8 cellular contexts compared by ENCODE assay signal in the genomic region with DNA sequence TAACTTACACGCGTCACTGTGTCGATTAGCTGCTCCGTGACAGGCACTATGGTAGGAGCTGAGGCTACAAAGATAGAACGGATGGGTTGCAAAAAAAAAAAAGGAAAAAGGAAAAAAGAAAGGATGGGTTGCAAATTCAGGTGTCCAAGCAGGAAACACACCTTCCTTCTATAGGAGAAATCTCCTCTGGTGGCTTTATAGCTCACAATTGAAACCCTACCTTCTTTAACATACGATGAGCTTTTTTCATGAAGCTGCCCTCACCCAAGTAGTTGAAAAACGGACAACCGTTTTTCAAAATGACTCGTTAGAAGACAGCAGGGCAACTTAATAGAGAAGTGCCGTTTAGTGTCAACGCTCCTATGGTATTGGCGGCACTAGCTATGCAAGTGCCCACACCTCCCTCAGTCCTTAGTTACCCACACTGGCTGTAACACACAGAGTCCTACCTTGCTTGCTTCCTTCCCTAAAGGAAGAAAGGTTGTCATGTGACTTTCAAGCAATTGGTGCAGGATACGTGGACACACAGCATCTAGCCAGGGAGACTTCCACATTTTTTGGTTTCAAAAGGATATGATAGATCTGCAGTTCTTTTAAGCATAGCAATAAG. TPM values are rescaled to one million over a fixed set of nuclear protein-coding genes. Genes with fewer than 3 reads are reported as not detected.
DNase-seq lines count a peak whose midpoint lies in the region; ATAC-seq, FAIRE-seq and TF ChIP-seq lines count a peak whose summit lies in the region.

No MANE protein-coding gene starts in this region.

- FAIRE-seq in bronchial epithelial cell (lab: Jason Lieb, UNC): no peak

- peak overlapping the region; percentile 85 for H3K4me3 ChIP-seq in PC-9
- H3K4me3 ChIP-seq in bronchial epithelial cell (ENCODE audit: low read depth, low read length): peak overlapping the region; percentile 90
- H3K4me3 ChIP-seq in kidney epithelial cell (ENCODE audit: low read depth, low read length): peak overlapping the region; percentile 77

- H2AFZ ChIP-seq in PC-9: peak overlapping the region; percentile 96

- H3K79me2 ChIP-seq in PC-9 (ENCODE audit: low read depth): peaks cover 48% of the 10 kb centered on the region

- H3K9me2 ChIP-seq in PC-9 (ENCODE audit: insufficient read depth): no peaks in the 10 kb centered on the region

- no peaks in the 10 kb centered on the region for H3K9me3 ChIP-seq in PC-9 (ENCODE audit: insufficient read depth, low read depth)

- H3K36me3 Mint-ChIP-seq in stimulated activated effector memory CD8-positive, alpha-beta T cell treated with anti-CD3 and anti-CD28 coated beads, Interleukin-12 subunit alpha, Interleukin-12 subunit beta, amount 100 ng/mL, for 72 hours: peaks cover 24% of the 10 kb centered on the region

- H3K27ac ChIP-seq in PC-9: peak overlapping the region; percentile 88

- H3K27me3 ChIP-seq in PC-9 (ENCODE audit: insufficient read depth, low read depth) (no peaks in the 10 kb centered on the region), bronchial epithelial cell (ENCODE audit: control insufficient read depth, insufficient read depth, low read length) (no peaks in the 10 kb centered on the region), kidney epithelial cell (ENCODE audit: control insufficient read depth, insufficient read depth, low read length) (no peaks in the 10 kb centered on the region)

- POLR2A ChIA-PET in GM10248 (lab: Yijun Ruan, JAX): interaction anchor here (1.4 kb wide), 1 partner anchor 66 kb away, joined by 5 read pairs; a partner anchor contains a TSS
- POLR2A ChIA-PET in PC-9 (lab: Charles Lee; ENCODE audit: unreplicated experiment): interaction anchor here (0.6 kb wide), 1 partner anchor 66 kb away, joined by 5 read pairs; a partner anchor contains a TSS

- no peaks in the 10 kb centered on the region for H3K36me3 ChIP-seq in PC-9 (ENCODE audit: low read depth)
- H3K36me3 ChIP-seq in bronchial epithelial cell (ENCODE audit: control insufficient read depth, insufficient read depth, low read length): peaks cover 1% of the 10 kb centered on the region
- H3K36me3 ChIP-seq in kidney epithelial cell (ENCODE audit: control insufficient read depth, insufficient read depth, low read length): no peaks in the 10 kb centered on the region

- peak overlapping the region; percentile 99 for H3K27ac Mint-ChIP-seq in stimulated activated effector memory CD8-positive, alpha-beta T cell treated with anti-CD3 and anti-CD28 coated beads, Interleukin-12 subunit alpha, Interleukin-12 subunit beta, amount 100 ng/mL, for 72 hours

- DNase-seq in ACHN (peak; percentile 25), GM10248 (ENCODE audit: extremely low spot score) (peak; percentile 32), PC-9 (peak in 1 of 2 experiments; percentile 50), bronchial epithelial cell (ENCODE audit: low read depth) (peak; percentile 63), kidney epithelial cell (ENCODE audit: low read depth) (peak; percentile 4), ecto neural progenitor cell (ENCODE audit: low spot score) (no peak)
- peak in 1 of 2 donors; percentile 57 for DNase-seq in stimulated activated effector memory CD8-positive, alpha-beta T cell treated with anti-CD3 and anti-CD28 coated beads, Interleukin-12 subunit alpha, Interleukin-12 subunit beta, amount 100 ng/mL, for 72 hours (ENCODE audit: low spot score in 2 of 2)

- BruUV-seq in PC-9 (replicated peaks; lab: Mats Ljungman, UMichigan): no TSS peak

- peak; percentile 4 for ATAC-seq in HG03571 (IDR thresholded peaks at IDR 0.05; ENCODE audit: unreplicated experiment)
- peak; percentile 17 for ATAC-seq in stimulated activated effector memory CD8-positive, alpha-beta T cell treated with anti-CD3 and anti-CD28 coated beads, Interleukin-12 subunit alpha, Interleukin-12 subunit beta, amount 100 ng/mL, for 72 hours

- in situ Hi-C loops in ACHN (cut with HindIII; ENCODE audit: low pct_ligation_motif_present, low pct_unique_long_range_greater_than_20kb, low sequenced_read_pairs): no loop called here

- no peaks in the 10 kb centered on the region for H3K9me3 Mint-ChIP-seq in stimulated activated effector memory CD8-positive, alpha-beta T cell treated with anti-CD3 and anti-CD28 coated beads, Interleukin-12 subunit alpha, Interleukin-12 subunit beta, amount 100 ng/mL, for 72 hours

- intact Hi-C loops in PC-9 (cut with micrococcal nuclease; ENCODE audit: unreplicated experiment): no loop called here

- peak overlapping the region; percentile 93 for H3K4me3 Mint-ChIP-seq in stimulated activated effector memory CD8-positive, alpha-beta T cell treated with anti-CD3 and anti-CD28 coated beads, Interleukin-12 subunit alpha, Interleukin-12 subunit beta, amount 100 ng/mL, for 72 hours

- H4K20me1 ChIP-seq in PC-9 (ENCODE audit: insufficient read depth): peaks cover 9% of the 10 kb centered on the region; the same call in 1 of the 2 replicates

- TF ChIP-seq CTCF in GM10248 (IDR thresholded peaks at IDR 0.05; ENCODE audit: control extremely low read depth, extremely low read depth, low read depth, missing control alignments): no peak
- TF ChIP-seq CTCF in PC-9 (conservative IDR thresholded peaks at IDR 0.05): no peak
- no peak for TF ChIP-seq CTCF in bronchial epithelial cell (IDR thresholded peaks at IDR 0.05; ENCODE audit: insufficient read depth, low read length, severe bottlenecking)
- TF ChIP-seq CTCF in kidney epithelial cell (IDR thresholded peaks at IDR 0.05; ENCODE audit: insufficient read depth, low read length, poor library complexity, severe bottlenecking): no peak

- H3K4me1 ChIP-seq in PC-9 (replicated peaks; ENCODE audit: insufficient read depth): 0 out of 2 replicates have a peak, but pooled peaks cover 10% of the 10 kb centered on the region

- peak overlapping the region; percentile 98 for H3K4me2 ChIP-seq in PC-9

- peaks cover 23% of the 10 kb centered on the region for H3K4me1 Mint-ChIP-seq in stimulated activated effector memory CD8-positive, alpha-beta T cell treated with anti-CD3 and anti-CD28 coated beads, Interleukin-12 subunit alpha, Interleukin-12 subunit beta, amount 100 ng/mL, for 72 hours

- CTCF ChIA-PET in GM10248 (lab: Yijun Ruan, JAX) (interaction anchor here (1.8 to 2.3 kb wide), 3 partner anchors 44 to 82 kb away, joined by 4 to 14 read pairs (median 10); a partner anchor contains a TSS), PC-9 (lab: Charles Lee) (no interaction called here)

- H3F3A ChIP-seq in PC-9 (ENCODE audit: insufficient read depth, low read depth): no peaks in the 10 kb centered on the region

RNA-seq across cellular contexts. Expression of a gene that starts 0.7 kb away (rescaled TPM):
- total RNA-seq in PC-9 (2021): 18.0 and 22.0 TPM in 2 replicates
- total RNA-seq in bronchial epithelial cell: 13.2 and 23.8 TPM in 2 replicates
- 19.4 and 32.7 TPM in 2 replicates for total RNA-seq in kidney epithelial cell
